Comparison of ENCODE assay signal across 1 cellular context in the genomic region with DNA sequence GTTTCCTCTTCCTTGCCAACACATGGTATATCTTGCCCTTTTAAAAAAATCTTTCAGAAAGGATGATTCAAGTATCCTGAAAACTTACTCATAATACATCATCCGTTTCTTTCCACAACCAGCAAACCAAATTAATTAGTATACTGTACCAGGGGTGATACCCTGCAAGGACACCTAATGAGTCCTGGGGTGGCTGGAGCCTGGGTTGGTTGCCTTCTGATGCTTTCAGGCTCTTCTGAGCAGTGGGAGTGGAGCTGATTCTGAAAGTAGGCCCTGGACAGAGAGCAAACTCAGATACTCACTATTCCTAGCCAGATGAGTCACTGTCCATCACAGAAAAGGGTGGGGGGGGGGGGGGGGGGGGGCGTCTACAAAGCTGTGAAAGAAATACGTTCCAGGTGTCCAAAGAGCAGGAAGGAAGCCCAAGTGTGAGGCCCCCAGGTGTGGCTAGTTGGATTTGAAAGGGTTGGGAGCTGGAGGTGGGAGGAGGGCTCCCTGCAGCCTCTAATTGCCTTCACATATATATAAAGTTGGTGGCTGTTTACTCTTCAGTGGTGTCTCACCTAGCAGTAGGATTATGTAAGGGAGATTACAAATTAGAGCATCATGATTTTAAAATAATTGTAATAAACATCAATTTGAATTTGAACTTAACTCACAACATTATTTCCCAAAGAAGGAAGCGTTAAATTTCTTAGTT.
A peak's percentile ranks its signal among the peaks of the same experiment; 100 is the strongest.
TF ChIP-seq lines count a peak whose summit lies in the region.

No MANE protein-coding gene starts in this region.

TF ChIP-seq in K562, 482 proteins besides CTCF, POLR2A, EP300 and RAD21:
- TF ChIP-seq, protein P1, sequence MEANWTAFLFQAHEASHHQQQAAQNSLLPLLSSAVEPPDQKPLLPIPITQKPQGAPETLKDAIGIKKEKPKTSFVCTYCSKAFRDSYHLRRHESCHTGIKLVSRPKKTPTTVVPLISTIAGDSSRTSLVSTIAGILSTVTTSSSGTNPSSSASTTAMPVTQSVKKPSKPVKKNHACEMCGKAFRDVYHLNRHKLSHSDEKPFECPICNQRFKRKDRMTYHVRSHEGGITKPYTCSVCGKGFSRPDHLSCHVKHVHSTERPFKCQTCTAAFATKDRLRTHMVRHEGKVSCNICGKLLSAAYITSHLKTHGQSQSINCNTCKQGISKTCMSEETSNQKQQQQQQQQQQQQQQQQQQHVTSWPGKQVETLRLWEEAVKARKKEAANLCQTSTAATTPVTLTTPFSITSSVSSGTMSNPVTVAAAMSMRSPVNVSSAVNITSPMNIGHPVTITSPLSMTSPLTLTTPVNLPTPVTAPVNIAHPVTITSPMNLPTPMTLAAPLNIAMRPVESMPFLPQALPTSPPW (CRISPR knock-in tag; IDR thresholded peaks at IDR 0.05): 0 out of 2 replicates have a peak, but pooled peaks have one; percentile 17
- no peak for TF ChIP-seq ILK (tag; IDR thresholded peaks at IDR 0.05; ENCODE audit: borderline replicate concordance, low read depth)
- TF ChIP-seq, protein P2, sequence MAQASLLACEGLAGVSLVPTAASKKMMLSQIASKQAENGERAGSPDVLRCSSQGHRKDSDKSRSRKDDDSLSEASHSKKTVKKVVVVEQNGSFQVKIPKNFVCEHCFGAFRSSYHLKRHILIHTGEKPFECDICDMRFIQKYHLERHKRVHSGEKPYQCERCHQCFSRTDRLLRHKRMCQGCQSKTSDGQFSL (CRISPR knock-in tag; IDR thresholded peaks at IDR 0.05): no peak
- TF ChIP-seq, protein P2 (tag; IDR thresholded peaks at IDR 0.05): peak in 1 of 2 experiments; percentile 46; a peak in 1 of 4 replicates
